Comparison of ENCODE assay signal across 8 cellular contexts in the genomic region with DNA sequence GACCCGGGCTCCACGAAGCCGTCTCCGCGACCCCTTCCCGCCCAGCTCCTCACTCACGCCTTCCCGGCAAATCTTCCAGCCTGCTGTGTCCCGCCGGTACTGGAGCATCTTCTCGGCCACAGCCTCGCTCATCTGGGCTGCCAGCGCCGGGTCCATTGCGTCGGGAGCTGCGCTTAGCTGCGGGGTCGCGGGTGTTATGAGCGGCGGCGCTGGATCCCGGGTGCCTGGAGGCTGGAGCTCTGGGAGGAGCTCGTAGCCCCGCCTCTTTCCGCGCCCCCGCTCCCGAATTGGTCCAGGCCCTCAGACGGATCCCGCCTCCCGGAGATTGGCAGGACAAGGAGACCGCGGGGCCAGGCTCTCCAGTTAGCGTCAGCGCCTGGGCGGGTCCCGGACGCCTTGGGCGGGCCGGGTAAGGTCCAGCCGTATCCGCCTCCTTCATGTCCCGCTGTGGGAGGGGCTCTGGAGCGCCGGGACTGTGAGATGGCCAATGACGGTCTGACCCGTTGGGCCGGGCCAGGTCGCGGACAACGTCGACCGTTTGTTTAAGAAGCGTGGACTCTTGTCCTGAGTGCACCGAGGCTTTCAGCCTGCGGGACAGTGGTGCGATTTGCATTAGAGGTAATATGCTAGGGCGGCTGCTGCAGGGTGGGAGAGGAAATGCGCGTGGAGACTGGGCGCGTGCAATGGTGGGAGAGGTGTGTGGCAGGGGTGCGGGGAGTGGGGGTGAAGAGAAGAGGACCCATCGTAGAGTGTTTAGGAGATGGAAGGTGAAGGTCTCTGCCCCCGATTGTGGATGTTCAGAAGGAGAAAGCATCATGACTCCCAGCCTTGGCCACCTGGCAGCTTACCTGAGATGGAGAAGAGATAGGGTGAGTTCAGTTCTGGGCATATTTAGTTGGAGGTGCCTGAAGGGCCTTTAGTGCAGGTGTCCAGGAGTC. TPM values are rescaled to one million over a fixed set of nuclear protein-coding genes. Genes with fewer than 3 reads are reported as not detected.
A peak's percentile ranks its signal among the peaks of the same experiment; 100 is the strongest.
DNase-seq lines count a peak whose midpoint lies in the region; ATAC-seq and TF ChIP-seq lines count a peak whose summit lies in the region.

A gene with protein sequence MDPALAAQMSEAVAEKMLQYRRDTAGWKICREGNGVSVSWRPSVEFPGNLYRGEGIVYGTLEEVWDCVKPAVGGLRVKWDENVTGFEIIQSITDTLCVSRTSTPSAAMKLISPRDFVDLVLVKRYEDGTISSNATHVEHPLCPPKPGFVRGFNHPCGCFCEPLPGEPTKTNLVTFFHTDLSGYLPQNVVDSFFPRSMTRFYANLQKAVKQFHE (minus strand): TSS at position 198 of the 938 bp plus-strand sequence. CDS start 42 bp downstream, at position 156.

- TF ChIP-seq CTCF in lower lobe of right lung (IDR thresholded peaks at IDR 0.05): no peak

- CTCF ChIA-PET in activated CD4-positive, alpha-beta memory T cell treated with anti-CD3 and anti-CD28 coated beads, Interleukin-2, amount 10 ng/mL, durations not matched to agents 7 days and 5 days (lab: Charles Lee): interaction anchor here (0.8 to 2.1 kb wide), 9 partner anchors 16 to 58 kb away, joined by 3 to 14 read pairs (median 6); no protein-coding TSS in a partner anchor

- peak within 1 kb of the TSS; percentile 72 for H3K27ac ChIP-seq in CD4-positive, CD25-positive, alpha-beta regulatory T cell (ENCODE audit: insufficient read depth, low read length, poor library complexity, severe bottlenecking)
- H3K27ac ChIP-seq in ectodermal cell (ENCODE audit: insufficient read depth, low read depth, low read length, poor library complexity, severe bottlenecking): no peak within 1 kb of the TSS
- peak within 1 kb of the TSS; percentile 77 for H3K27ac ChIP-seq in lower lobe of right lung

- 1% methylated on average over 67 of the region's 67 CpGs for WGBS in ectodermal cell, 2 experiments

- peaks cover under 1% of the 10 kb centered on the region for H3K36me3 ChIP-seq in CD4-positive, CD25-positive, alpha-beta regulatory T cell (ENCODE audit: control insufficient read depth, insufficient read depth, low read length)
- no peaks in the 10 kb centered on the region for H3K36me3 ChIP-seq in ectodermal cell (ENCODE audit: control insufficient read depth, insufficient read depth, low read length)
- peaks cover 15% of the 10 kb centered on the region for H3K36me3 ChIP-seq in lower lobe of right lung

- no peaks in the 10 kb centered on the region for H3K9me3 Mint-ChIP-seq in CD4-positive, CD25-positive, alpha-beta regulatory T cell
- no peaks in the 10 kb centered on the region for H3K9me3 Mint-ChIP-seq in activated CD4-positive, alpha-beta memory T cell treated with anti-CD3 and anti-CD28 coated beads, Interleukin-2, amount 10 ng/mL, durations not matched to agents 7 days and 5 days

- ATAC-seq in CD4-positive, CD25-positive, alpha-beta regulatory T cell (ENCODE audit: low read depth in 2 of 2): peak; percentile 99 to 100
- ATAC-seq in GM19452 (IDR thresholded peaks at IDR 0.05; ENCODE audit: unreplicated experiment) (peak; percentile 100), HG03575 (IDR thresholded peaks at IDR 0.05; ENCODE audit: extremely low read depth, insufficient number of reproducible peaks, low FRiP score, unreplicated experiment) (peak; percentile 89), lower lobe of right lung (peak; percentile 100)

- intact Hi-C loops in lower lobe of right lung (cut with DNase I): no loop called here

- peak within 1 kb of the TSS; percentile 94 to 99 (median 96) for H3K4me3 Mint-ChIP-seq in CD4-positive, CD25-positive, alpha-beta regulatory T cell
- peak within 1 kb of the TSS; percentile 85 for H3K4me3 Mint-ChIP-seq in activated CD4-positive, alpha-beta memory T cell treated with anti-CD3 and anti-CD28 coated beads, Interleukin-2, amount 10 ng/mL, durations not matched to agents 7 days and 5 days

- POLR2A ChIA-PET in activated CD4-positive, alpha-beta memory T cell treated with anti-CD3 and anti-CD28 coated beads, Interleukin-2, amount 10 ng/mL, durations not matched to agents 7 days and 5 days (lab: Charles Lee): interaction anchor here (0.9 to 2.9 kb wide), 9 partner anchors 15 to 336 kb away, joined by 3 to 10 read pairs (median 4); no protein-coding TSS in a partner anchor

- H3K27me3 ChIP-seq in CD4-positive, CD25-positive, alpha-beta regulatory T cell (ENCODE audit: control insufficient read depth, insufficient read depth, low read length): no peaks in the 10 kb centered on the region
- H3K27me3 ChIP-seq in ectodermal cell (ENCODE audit: control insufficient read depth, insufficient read depth, low read length, poor library complexity, severe bottlenecking) (peaks cover 8% of the 10 kb centered on the region), lower lobe of right lung (ENCODE audit: low read depth) (no peaks in the 10 kb centered on the region)

- H3K27me3 Mint-ChIP-seq in CD4-positive, CD25-positive, alpha-beta regulatory T cell: no peaks in the 10 kb centered on the region
- no peaks in the 10 kb centered on the region for H3K27me3 Mint-ChIP-seq in activated CD4-positive, alpha-beta memory T cell treated with anti-CD3 and anti-CD28 coated beads, Interleukin-2, amount 10 ng/mL, durations not matched to agents 7 days and 5 days

- H3K27ac Mint-ChIP-seq in CD4-positive, CD25-positive, alpha-beta regulatory T cell: peak within 1 kb of the TSS; percentile 91 to 97 (median 95)
- H3K27ac Mint-ChIP-seq in activated CD4-positive, alpha-beta memory T cell treated with anti-CD3 and anti-CD28 coated beads, Interleukin-2, amount 10 ng/mL, durations not matched to agents 7 days and 5 days: peak within 1 kb of the TSS; percentile 72

- H3K36me3 Mint-ChIP-seq in CD4-positive, CD25-positive, alpha-beta regulatory T cell: peaks cover 4% of the 10 kb centered on the region
- H3K36me3 Mint-ChIP-seq in activated CD4-positive, alpha-beta memory T cell treated with anti-CD3 and anti-CD28 coated beads, Interleukin-2, amount 10 ng/mL, durations not matched to agents 7 days and 5 days (ENCODE audit: low read depth): peaks cover 8% of the 10 kb centered on the region

- peak; percentile 89 to 96 (median 93) for DNase-seq in CD4-positive, CD25-positive, alpha-beta regulatory T cell
- DNase-seq in NCI-H82 (lab: John Stamatoyannopoulos, UW) (peak; percentile 98), lower lobe of right lung (peak; percentile 100)
- peak; percentile 97 for DNase-seq in activated CD4-positive, alpha-beta memory T cell treated with anti-CD3 and anti-CD28 coated beads, Interleukin-2, amount 10 ng/mL, durations not matched to agents 7 days and 5 days
- DNase-seq in stimulated activated CD4-positive, alpha-beta T cell treated with anti-CD3 and anti-CD28 coated beads, TNF-alpha, amount 100 ng/mL, for 1 hour (ENCODE audit: low read depth in 3 of 3, low spot score in 1 of 3): peak; percentile 83 to 94 (median 85)

- H3K4me1 ChIP-seq in CD4-positive, CD25-positive, alpha-beta regulatory T cell (ENCODE audit: control insufficient read depth, insufficient read depth, low read length, poor library complexity, severe bottlenecking): peaks cover 24% of the 10 kb centered on the region
- peaks cover 12% of the 10 kb centered on the region for H3K4me1 ChIP-seq in ectodermal cell (ENCODE audit: control insufficient read depth, insufficient read depth, low read length)
- peaks cover 21% of the 10 kb centered on the region for H3K4me1 ChIP-seq in lower lobe of right lung

- no peaks in the 10 kb centered on the region for H3K9me3 ChIP-seq in CD4-positive, CD25-positive, alpha-beta regulatory T cell (ENCODE audit: control insufficient read depth in 2 of 2, low read length in 2 of 2)
- H3K9me3 ChIP-seq in ectodermal cell (ENCODE audit: control insufficient read depth, low read length) (no peaks in the 10 kb centered on the region), lower lobe of right lung (no peaks in the 10 kb centered on the region)

- H3K4me3 ChIP-seq in CD4-positive, CD25-positive, alpha-beta regulatory T cell (ENCODE audit: low read depth, low read length): peak within 1 kb of the TSS; percentile 83
- H3K4me3 ChIP-seq in ectodermal cell (ENCODE audit: insufficient read depth, low read depth, low read length) (peak within 1 kb of the TSS; percentile 75), lower lobe of right lung (peak within 1 kb of the TSS; percentile 78)

- H3K4me1 Mint-ChIP-seq in CD4-positive, CD25-positive, alpha-beta regulatory T cell: peaks cover 4 to 56% (median 22%) of the 10 kb centered on the region in 4 donors
- H3K4me1 Mint-ChIP-seq in activated CD4-positive, alpha-beta memory T cell treated with anti-CD3 and anti-CD28 coated beads, Interleukin-2, amount 10 ng/mL, durations not matched to agents 7 days and 5 days: peaks cover 26% of the 10 kb centered on the region

RNA-seq across cellular contexts. Expression of the gene that starts here (rescaled TPM):
- total RNA-seq in CD4-positive, CD25-positive, alpha-beta regulatory T cell: 6.6 TPM
- polyA plus RNA-seq in CD4-positive, CD25-positive, alpha-beta regulatory T cell: 1 to 10 TPM; 4.0 to 5.0 (median 4.1) TPM
- total RNA-seq in activated CD4-positive, alpha-beta memory T cell treated with anti-CD3 and anti-CD28 coated beads, Interleukin-2, amount 10 ng/mL, durations not matched to agents 7 days and 5 days: 1 to 10 TPM; 4.2 TPM
- 6.6 TPM for polyA plus RNA-seq in ectodermal cell (2013, experiment 1 of 4)
- 7.9 TPM for polyA plus RNA-seq in ectodermal cell (2013, experiment 2 of 4)
- polyA plus RNA-seq in ectodermal cell (2013, experiment 3 of 4): 6.9 TPM
- 8.1 TPM for polyA plus RNA-seq in ectodermal cell (2013, experiment 4 of 4)
- total RNA-seq in lower lobe of right lung: 5.2 TPM
